In the genomic region with DNA sequence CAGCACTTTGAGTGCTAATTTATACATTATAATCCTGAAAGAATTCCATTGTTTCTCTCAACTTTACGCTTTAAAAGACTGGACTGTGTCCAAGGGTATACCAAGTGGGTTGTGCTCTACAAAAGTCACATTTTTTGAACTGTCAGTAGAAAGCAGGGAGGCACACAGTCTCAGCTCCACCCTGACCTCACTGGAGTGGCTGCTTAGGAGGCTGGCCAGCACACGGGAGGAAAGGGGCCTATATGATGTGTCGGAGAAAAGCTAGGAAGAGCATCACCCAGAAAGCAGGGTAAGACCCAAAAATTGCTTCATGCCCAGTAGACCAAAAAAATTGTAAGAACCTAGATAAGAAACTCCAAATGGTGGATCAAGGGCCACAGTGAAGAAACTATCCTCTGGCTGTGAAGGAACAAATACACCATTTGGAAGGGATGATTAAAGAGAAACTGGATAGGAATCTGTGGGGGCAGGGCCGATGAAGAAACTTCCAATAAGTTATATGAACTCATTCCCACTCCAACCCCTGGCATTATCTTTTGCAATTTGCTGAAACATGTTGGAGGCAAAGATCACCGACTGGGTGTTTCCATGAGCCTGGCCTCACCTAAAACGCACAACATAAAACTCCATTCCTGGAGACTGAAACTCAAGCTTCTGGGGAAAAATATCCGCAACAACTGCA, we compare ENCODE assay signal across 1 cellular context.
TF ChIP-seq lines count a peak whose summit lies in the region.

No MANE protein-coding gene starts in this region.

TF ChIP-seq in K562, 482 proteins besides CTCF, POLR2A, EP300 and RAD21:
- TF ChIP-seq SIX5 (IDR thresholded peaks at IDR 0.05; ENCODE audit: borderline replicate concordance in 1 of 2, insufficient read depth in 1 of 2, low read depth in 1 of 2, low read length in 2 of 2) (no peak), CBFB (CRISPR knock-in tag; IDR thresholded peaks at IDR 0.05) (no peak), CBX2 (IDR thresholded peaks at IDR 0.05; ENCODE audit: insufficient read depth, low read length, poor library complexity, severe bottlenecking) (peak; percentile 98)
- TF ChIP-seq, protein P1, sequence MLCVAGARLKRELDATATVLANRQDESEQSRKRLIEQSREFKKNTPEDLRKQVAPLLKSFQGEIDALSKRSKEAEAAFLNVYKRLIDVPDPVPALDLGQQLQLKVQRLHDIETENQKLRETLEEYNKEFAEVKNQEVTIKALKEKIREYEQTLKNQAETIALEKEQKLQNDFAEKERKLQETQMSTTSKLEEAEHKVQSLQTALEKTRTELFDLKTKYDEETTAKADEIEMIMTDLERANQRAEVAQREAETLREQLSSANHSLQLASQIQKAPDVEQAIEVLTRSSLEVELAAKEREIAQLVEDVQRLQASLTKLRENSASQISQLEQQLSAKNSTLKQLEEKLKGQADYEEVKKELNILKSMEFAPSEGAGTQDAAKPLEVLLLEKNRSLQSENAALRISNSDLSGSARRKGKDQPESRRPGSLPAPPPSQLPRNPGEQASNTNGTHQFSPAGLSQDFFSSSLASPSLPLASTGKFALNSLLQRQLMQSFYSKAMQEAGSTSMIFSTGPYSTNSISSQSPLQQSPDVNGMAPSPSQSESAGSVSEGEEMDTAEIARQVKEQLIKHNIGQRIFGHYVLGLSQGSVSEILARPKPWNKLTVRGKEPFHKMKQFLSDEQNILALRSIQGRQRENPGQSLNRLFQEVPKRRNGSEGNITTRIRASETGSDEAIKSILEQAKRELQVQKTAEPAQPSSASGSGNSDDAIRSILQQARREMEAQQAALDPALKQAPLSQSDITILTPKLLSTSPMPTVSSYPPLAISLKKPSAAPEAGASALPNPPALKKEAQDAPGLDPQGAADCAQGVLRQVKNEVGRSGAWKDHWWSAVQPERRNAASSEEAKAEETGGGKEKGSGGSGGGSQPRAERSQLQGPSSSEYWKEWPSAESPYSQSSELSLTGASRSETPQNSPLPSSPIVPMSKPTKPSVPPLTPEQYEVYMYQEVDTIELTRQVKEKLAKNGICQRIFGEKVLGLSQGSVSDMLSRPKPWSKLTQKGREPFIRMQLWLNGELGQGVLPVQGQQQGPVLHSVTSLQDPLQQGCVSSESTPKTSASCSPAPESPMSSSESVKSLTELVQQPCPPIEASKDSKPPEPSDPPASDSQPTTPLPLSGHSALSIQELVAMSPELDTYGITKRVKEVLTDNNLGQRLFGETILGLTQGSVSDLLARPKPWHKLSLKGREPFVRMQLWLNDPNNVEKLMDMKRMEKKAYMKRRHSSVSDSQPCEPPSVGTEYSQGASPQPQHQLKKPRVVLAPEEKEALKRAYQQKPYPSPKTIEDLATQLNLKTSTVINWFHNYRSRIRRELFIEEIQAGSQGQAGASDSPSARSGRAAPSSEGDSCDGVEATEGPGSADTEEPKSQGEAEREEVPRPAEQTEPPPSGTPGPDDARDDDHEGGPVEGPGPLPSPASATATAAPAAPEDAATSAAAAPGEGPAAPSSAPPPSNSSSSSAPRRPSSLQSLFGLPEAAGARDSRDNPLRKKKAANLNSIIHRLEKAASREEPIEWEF (CRISPR knock-in tag; IDR thresholded peaks at IDR 0.05): no peak
